ENCODE assay signal across 1 cellular context in the genomic region with DNA sequence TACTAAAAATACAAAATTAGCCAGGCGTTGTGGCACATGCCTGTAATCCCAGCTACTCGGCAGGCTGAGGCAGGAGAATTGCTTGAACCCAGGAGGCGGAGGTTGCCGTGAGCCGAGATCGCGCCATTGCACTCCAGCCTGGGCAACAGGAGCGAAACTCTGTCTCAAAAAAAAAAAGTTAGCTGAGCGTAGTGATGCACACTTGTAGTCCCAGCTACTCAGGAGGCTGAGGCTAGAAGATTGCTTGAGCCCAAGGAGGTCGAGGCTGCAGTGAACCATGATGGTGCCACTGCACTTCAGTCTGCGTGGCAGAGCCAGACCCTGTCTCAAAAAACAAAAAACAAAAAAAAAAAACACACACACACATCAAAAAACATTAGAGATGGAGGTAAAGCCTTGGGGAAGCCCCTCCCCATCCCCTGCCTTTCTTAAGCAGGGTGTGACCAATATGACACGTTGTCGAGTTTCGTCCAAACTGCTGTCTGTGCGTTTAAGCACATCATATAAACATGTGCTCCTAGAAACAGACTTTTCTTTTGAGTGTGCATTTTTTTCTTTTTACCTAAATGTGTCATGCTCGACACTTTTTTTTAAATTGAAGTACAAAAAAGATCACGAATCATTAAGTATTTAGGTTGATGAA.
A peak's percentile ranks its signal among the peaks of the same experiment; 100 is the strongest.
TF ChIP-seq lines count a peak whose summit lies in the region.
"Not testable (repeated sequence)": the region's sequence is repeated elsewhere in the genome, so short reads cannot be mapped to it uniquely, and the experiment has no call there.

No MANE protein-coding gene starts in this region.

TF ChIP-seq in HepG2, 621 proteins besides CTCF, POLR2A, EP300 and RAD21:
- peak in 1 of 2 experiments; percentile 10; a peak in 1 of 4 replicates for TF ChIP-seq MAFK (conservative IDR thresholded peaks at IDR 0.05 in 1 of 2, IDR thresholded peaks at IDR 0.05 in 1 of 2; ENCODE audit: low read length in 2 of 2)
- TF ChIP-seq CREB1 (IDR thresholded peaks at IDR 0.05): peak; percentile 48; the same call in 1 of the 2 replicates
- not testable (repeated sequence) for TF ChIP-seq CREB1 (CRISPR knock-in tag; IDR thresholded peaks at IDR 0.05)
